In the genomic region with DNA sequence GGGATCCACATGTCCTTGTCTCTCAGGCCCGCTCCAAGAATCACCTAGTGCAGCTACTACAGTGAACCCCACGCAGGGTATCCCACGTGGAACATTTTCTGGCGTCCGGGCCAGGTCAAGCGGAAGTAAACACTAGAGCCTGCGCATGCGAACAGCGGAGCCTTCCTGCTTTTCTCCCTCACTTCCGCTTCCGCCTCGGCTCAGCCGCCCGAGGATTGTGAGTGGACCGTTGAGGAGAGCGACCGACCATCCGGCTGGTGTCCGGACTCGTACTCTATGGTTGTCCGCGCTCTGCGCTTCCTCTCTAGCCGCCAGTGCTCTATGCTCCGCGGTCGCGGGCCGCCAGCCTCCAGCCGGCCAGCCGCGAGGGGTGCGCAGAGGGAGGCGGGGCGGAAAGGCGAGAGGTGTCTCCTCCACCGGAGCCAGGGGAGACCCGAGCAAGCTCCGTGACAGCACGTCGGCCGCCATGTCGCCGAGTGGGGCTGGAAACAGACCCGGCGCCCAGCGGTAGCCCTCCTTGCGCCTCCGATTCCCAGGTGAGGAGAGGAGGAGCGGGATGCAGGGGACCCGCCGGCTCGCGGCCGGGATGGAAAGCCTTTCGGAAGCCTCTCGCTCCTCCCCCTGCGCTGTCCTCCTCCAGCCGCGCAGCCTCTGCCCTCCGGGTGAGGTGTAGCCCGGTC, we compare ENCODE assay signal across 8 cellular contexts. TPM values are rescaled to one million over a fixed set of nuclear protein-coding genes. Genes with fewer than 3 reads are reported as not detected.
DNase-seq lines count a peak whose midpoint lies in the region; ATAC-seq, FAIRE-seq and TF ChIP-seq lines count a peak whose summit lies in the region.

A gene with protein sequence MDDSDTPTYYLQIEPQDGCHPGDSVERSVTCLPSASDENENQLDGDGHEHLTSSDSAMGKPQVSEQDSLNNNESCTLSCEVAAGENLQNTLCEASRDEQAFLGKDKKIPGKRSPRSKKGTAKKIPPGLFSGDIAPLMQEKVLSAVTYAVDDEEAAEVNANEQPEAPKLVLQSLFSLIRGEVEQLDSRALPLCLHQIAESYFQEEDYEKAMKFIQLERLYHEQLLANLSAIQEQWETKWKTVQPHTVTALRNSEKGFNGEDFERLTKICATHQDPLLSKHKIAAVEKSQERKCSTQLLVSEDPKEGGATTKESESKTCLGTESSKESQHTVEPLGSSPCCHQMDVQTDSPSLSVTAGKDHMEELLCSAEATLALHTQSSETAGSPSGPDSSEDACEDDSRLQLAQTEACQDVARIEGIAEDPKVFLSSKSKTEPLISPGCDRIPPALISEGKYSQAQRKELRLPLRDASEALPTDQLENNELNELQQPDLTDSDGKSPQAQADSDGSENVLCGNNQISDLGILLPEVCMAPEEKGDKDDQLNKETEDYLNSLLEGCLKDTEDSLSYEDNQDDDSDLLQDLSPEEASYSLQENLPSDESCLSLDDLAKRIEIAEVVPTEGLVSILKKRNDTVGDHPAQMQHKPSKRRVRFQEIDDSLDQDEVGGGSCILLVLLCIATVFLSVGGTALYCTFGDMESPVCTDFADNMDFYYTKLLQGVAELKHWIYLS (plus strand): TSS at position 329 of the 680 bp plus-strand sequence. CDS start 25,107 bp downstream, outside the sequence.
A gene with protein sequence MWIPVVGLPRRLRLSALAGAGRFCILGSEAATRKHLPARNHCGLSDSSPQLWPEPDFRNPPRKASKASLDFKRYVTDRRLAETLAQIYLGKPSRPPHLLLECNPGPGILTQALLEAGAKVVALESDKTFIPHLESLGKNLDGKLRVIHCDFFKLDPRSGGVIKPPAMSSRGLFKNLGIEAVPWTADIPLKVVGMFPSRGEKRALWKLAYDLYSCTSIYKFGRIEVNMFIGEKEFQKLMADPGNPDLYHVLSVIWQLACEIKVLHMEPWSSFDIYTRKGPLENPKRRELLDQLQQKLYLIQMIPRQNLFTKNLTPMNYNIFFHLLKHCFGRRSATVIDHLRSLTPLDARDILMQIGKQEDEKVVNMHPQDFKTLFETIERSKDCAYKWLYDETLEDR (minus strand): TSS at position 134 of the 680 bp plus-strand sequence. CDS start 123 bp downstream, at position 11.

- peak; percentile 93 for ATAC-seq in GM21723 (IDR thresholded peaks at IDR 0.05; ENCODE audit: unreplicated experiment)
- peak; percentile 91 to 92 for ATAC-seq in activated T-cell treated with anti-CD3 and anti-CD28 coated beads, Interleukin-2, amount 50 U/mL, for 72 hours (replicated peaks in 1 of 2)

- 0% methylated on average over 4 of the region's 62 CpGs for WGBS in esophagus muscularis mucosa

- H3K9me3 ChIP-seq in esophagus muscularis mucosa = no peaks in the 10 kb centered on the region
- no peaks in the 10 kb centered on the region for H3K9me3 ChIP-seq in muscle layer of duodenum (ENCODE audit: control insufficient read depth in 1 of 2, low read length in 2 of 2)

- peaks cover 7 to 8% of the 10 kb centered on the region in 2 donors for H3K36me3 Mint-ChIP-seq in activated T-cell treated with anti-CD3 and anti-CD28 coated beads, Interleukin-2, amount 50 U/mL, for 72 hours (ENCODE audit: insufficient read depth in 2 of 2)

- no peak for TF ChIP-seq EP300 in esophagus muscularis mucosa (IDR thresholded peaks at IDR 0.05)

- H3K36me3 ChIP-seq in esophagus muscularis mucosa (peaks cover 4 to 22% (median 9%) of the 10 kb centered on the region in 4 donors), muscle layer of duodenum (ENCODE audit: control insufficient read depth in 1 of 2, insufficient read depth in 2 of 2, low read length in 2 of 2) (peaks cover 0 to 29% of the 10 kb centered on the region in 2 donors)

- H3K27me3 ChIP-seq in esophagus muscularis mucosa (no peaks in the 10 kb centered on the region), muscle layer of duodenum (ENCODE audit: low read depth, low read length) (no peaks in the 10 kb centered on the region)

- intact Hi-C loops in esophagus muscularis mucosa (cut with DNase I) = loop anchor here (2.0 to 10.0 kb wide), 4 partner anchors 51 to 189 kb away; no protein-coding TSS in a partner anchor

- peaks cover 49 to 60% (median 57%) of the 10 kb centered on the region in 4 donors for H3K4me1 ChIP-seq in esophagus muscularis mucosa
- peaks cover 16 to 33% of the 10 kb centered on the region in 2 donors for H3K4me1 ChIP-seq in muscle layer of duodenum (ENCODE audit: control insufficient read depth in 1 of 2, insufficient read depth in 2 of 2, low read length in 2 of 2)

- no peak for TF ChIP-seq CTCF in esophagus muscularis mucosa (IDR thresholded peaks at IDR 0.05)

- TF ChIP-seq POLR2A in esophagus muscularis mucosa (IDR thresholded peaks at IDR 0.05; ENCODE audit: low read depth) = peak; percentile 88

- H3K4me1 Mint-ChIP-seq in activated T-cell treated with anti-CD3 and anti-CD28 coated beads, Interleukin-2, amount 50 U/mL, for 72 hours (ENCODE audit: low read depth) = peaks cover 49% of the 10 kb centered on the region

- peak within 1 kb of the TSS; percentile 100 for H3K27ac Mint-ChIP-seq in activated T-cell treated with anti-CD3 and anti-CD28 coated beads, Interleukin-2, amount 50 U/mL, for 72 hours

- FAIRE-seq in RCC 7860 (lab: Jason Lieb, UNC) = peak; percentile 88

- peak within 1 kb of the TSS; percentile 99 to 100 for H3K4me3 Mint-ChIP-seq in activated T-cell treated with anti-CD3 and anti-CD28 coated beads, Interleukin-2, amount 50 U/mL, for 72 hours

- H3K27me3 Mint-ChIP-seq in activated T-cell treated with anti-CD3 and anti-CD28 coated beads, Interleukin-2, amount 50 U/mL, for 72 hours (ENCODE audit: low read depth) = no peaks in the 10 kb centered on the region

- H3K4me3 ChIP-seq in esophagus muscularis mucosa = peak within 1 kb of the TSS; percentile 75 to 99 (median 92)
- peak within 1 kb of the TSS; percentile 94 to 96 for H3K4me3 ChIP-seq in muscle layer of duodenum (ENCODE audit: low read depth in 1 of 2, low read length in 2 of 2)

- DNase-seq in DMS53 treated with DMSO at 0.1 percent for 48 hours (lab: John Stamatoyannopoulos, UW; ENCODE audit: unreplicated experiment) (peak; percentile 95), KG1 (lab: John Stamatoyannopoulos, UW) (peak; percentile 95), RCC 7860 (ENCODE audit: low spot score) (peak; percentile 98), esophagus muscularis mucosa (ENCODE audit: extremely low spot score) (peak; percentile 99)
- peak; percentile 97 to 98 for DNase-seq in activated T-cell treated with anti-CD3 and anti-CD28 coated beads, Interleukin-2, amount 50 U/mL, for 72 hours
- DNase-seq in stimulated activated CD8-positive, alpha-beta memory T cell treated with anti-CD3 and anti-CD28 coated beads, Interleukin-7, amount 100 ng/mL, for 4 hours (ENCODE audit: low read depth in 2 of 2) = peak; percentile 87 to 89

- H3K9me3 Mint-ChIP-seq in activated T-cell treated with anti-CD3 and anti-CD28 coated beads, Interleukin-2, amount 50 U/mL, for 72 hours = peaks cover 0 to 3% of the 10 kb centered on the region in 2 donors

- H3K27ac ChIP-seq in esophagus muscularis mucosa (replicated peaks in 1 of 4) (peak within 1 kb of the TSS; percentile 91 to 100 (median 98)), muscle layer of duodenum (ENCODE audit: low read length) (peak within 1 kb of the TSS; percentile 95)

RNA-seq across cellular contexts. Expression of the first gene that starts in this region (rescaled TPM):
- 10 to 100 TPM; 28.0 to 30.4 TPM for total RNA-seq in activated T-cell treated with anti-CD3 and anti-CD28 coated beads, Interleukin-2, amount 50 U/mL, for 72 hours
- total RNA-seq in esophagus muscularis mucosa = 10 to 100 TPM; 55.4 to 74.7 (median 61.9) TPM

RNA-seq across cellular contexts. Expression of the second gene that starts in this region (rescaled TPM):
- 10 to 100 TPM; 13.5 to 15.0 TPM for total RNA-seq in activated T-cell treated with anti-CD3 and anti-CD28 coated beads, Interleukin-2, amount 50 U/mL, for 72 hours
- 10 to 100 TPM in 2 of 4 donors, 1 to 10 TPM in 2; 9.1 to 12.9 (median 11.4) TPM for total RNA-seq in esophagus muscularis mucosa

Comparison
In these comparisons a context has a peak if more than half of its experiments do, and no peak if none do; other contexts are left out.
1. Peak in every context shown above with its lines: DNase-seq, ATAC-seq, H3K4me3 ChIP-seq and H3K27ac ChIP-seq.